In the genomic region with DNA sequence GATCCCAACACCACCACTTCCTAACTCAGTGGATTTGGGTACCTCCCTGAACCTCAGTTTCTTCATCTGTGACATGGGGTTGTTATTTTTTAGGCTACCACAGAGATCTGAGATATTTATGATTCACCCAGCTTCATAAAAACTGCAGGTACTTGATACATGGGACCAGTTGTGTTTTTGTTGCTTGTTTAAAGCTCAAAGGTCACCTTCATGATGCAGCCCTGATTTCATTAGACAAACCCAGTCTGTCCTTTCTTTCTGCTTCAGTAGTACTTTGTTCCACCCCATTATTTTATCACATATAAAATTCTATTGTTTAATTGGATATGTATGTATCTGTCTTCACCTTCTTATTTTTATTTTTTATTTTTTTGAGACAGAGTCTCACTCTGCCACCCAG, we compare ENCODE assay signal across 23 cellular contexts. TPM values are rescaled to one million over a fixed set of nuclear protein-coding genes. Genes with fewer than 3 reads are reported as not detected.
DNase-seq lines count a peak whose midpoint lies in the region; ATAC-seq, FAIRE-seq and TF ChIP-seq lines count a peak whose summit lies in the region.
"Had no signal": no experiment of that assay in that cellular context is flagged by ENCODE, and none has a peak within 500 bp of the region (broad histone marks: within the 10 kb centered on the region; RNA-seq: fewer than 3 reads in every experiment).

No MANE protein-coding gene starts in this region.

- H3K4me3 ChIP-seq in liver (ENCODE audit: low read depth in 1 of 3, low read length in 3 of 3) (no peak overlapping the region), small intestine (ENCODE audit: low read depth in 1 of 2, low read length in 2 of 2) (no peak overlapping the region)
- H3K4me3 ChIP-seq: A549, BLaER1 had no signal

- H3K9ac ChIP-seq in liver (ENCODE audit: low read depth in 1 of 2, low read length in 2 of 2): no peak overlapping the region
- H3K9ac ChIP-seq: BLaER1 had no signal

- no peaks in the 10 kb centered on the region for H3K36me3 ChIP-seq in liver (ENCODE audit: control insufficient read depth in 4 of 4, insufficient read depth in 3 of 4, low read depth in 1 of 4, low read length in 3 of 4)
- H3K36me3 ChIP-seq in small intestine (ENCODE audit: control insufficient read depth in 2 of 2, insufficient read depth in 2 of 2, low read length in 2 of 2): no peaks in the 10 kb centered on the region
- H3K36me3 ChIP-seq: BE2C, BLaER1 had no signal

- H3K9me3 ChIP-seq in liver (ENCODE audit: control insufficient read depth in 4 of 4, low read length in 3 of 4) (no peaks in the 10 kb centered on the region), small intestine (ENCODE audit: control insufficient read depth, low read depth) (no peaks in the 10 kb centered on the region)
- H3K9me3 ChIP-seq: A549, BE2C, BLaER1, Caco-2 had no signal

- ATAC-seq in left lobe of liver (peak; percentile 83), HG03378 (IDR thresholded peaks at IDR 0.05; ENCODE audit: unreplicated experiment) (no peak)
- ATAC-seq: A549 had no signal

- H3K4me1 ChIP-seq in liver (ENCODE audit: control insufficient read depth in 4 of 4, insufficient read depth in 4 of 4, low read length in 3 of 4) (peaks cover 0 to 3% (median 0%) of the 10 kb centered on the region in 4 donors), small intestine (ENCODE audit: control insufficient read depth in 2 of 2, insufficient read depth in 1 of 2, low read depth in 1 of 2, low read length in 1 of 2) (no peaks in the 10 kb centered on the region)
- H3K4me1 ChIP-seq: A549, BE2C, BLaER1, Caco-2 had no signal

- no peaks in the 10 kb centered on the region for H3K27me3 ChIP-seq in liver (ENCODE audit: control insufficient read depth in 4 of 4, insufficient read depth in 4 of 4, low read length in 3 of 4)
- no peaks in the 10 kb centered on the region for H3K27me3 ChIP-seq in small intestine (ENCODE audit: control insufficient read depth in 2 of 2, insufficient read depth in 2 of 2, low read length in 2 of 2)
- H3K27me3 ChIP-seq: BE2C, BLaER1 had no signal

- FAIRE-seq in small intestine (lab: Jason Lieb, UNC): no peak
- FAIRE-seq: D721Med, G401.6, GM12891, GM19239 had no signal

- TF ChIP-seq CTCF in liver (IDR thresholded peaks at IDR 0.05; ENCODE audit: low read depth, low read length, missing input control): no peak

- H3K27ac ChIP-seq in liver (ENCODE audit: low read depth in 1 of 2, low read length in 2 of 2) (no peak overlapping the region), small intestine (ENCODE audit: low read depth in 1 of 2, low read length in 1 of 2) (no peak overlapping the region)
- H3K27ac ChIP-seq: 22Rv1, A549, BLaER1 had no signal

- TF ChIP-seq RAD21 in liver (IDR thresholded peaks at IDR 0.05): no peak

- DNase-seq in HuH-7 (ENCODE audit: low spot score) (peak; percentile 22), left lobe of liver (ENCODE audit: low spot score) (no peak), small intestine (peak; percentile 5), NCI-H1105 (lab: John Stamatoyannopoulos, UW) (no peak), COLO829 (ENCODE audit: low spot score) (no peak)
- DNase-seq: BE2C; C1 segment of cervical spinal cord; Caco-2; Calu3; CD4-positive, alpha-beta memory T cell; CD4-positive, CD25-positive, alpha-beta regulatory T cell; CD8-positive, alpha-beta memory T cell; DMS79 treated with DMSO at 0.1 percent for 48 hours; GF-D8 had no signal

TF ChIP-seq in liver, 16 proteins besides CTCF, POLR2A, EP300 and RAD21:
- peak; percentile 76 to 77 for TF ChIP-seq HNF4A (conservative IDR thresholded peaks at IDR 0.05)
- TF ChIP-seq JUND (IDR thresholded peaks at IDR 0.05): no peak
- TF ChIP-seq YY1 (IDR thresholded peaks at IDR 0.05): no peak
- peak; percentile 55 for TF ChIP-seq SP1 (IDR thresholded peaks at IDR 0.05)
- TF ChIP-seq, protein P1, sequence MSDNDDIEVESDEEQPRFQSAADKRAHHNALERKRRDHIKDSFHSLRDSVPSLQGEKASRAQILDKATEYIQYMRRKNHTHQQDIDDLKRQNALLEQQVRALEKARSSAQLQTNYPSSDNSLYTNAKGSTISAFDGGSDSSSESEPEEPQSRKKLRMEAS (IDR thresholded peaks at IDR 0.05): no peak
- TF ChIP-seq RXRA (IDR thresholded peaks at IDR 0.05): no peak
- peak; percentile 59 for TF ChIP-seq HNF4G (IDR thresholded peaks at IDR 0.05)
- TF ChIP-seq REST (IDR thresholded peaks at IDR 0.05): peak; percentile 14
TF ChIP-seq in liver: peak in this region for 4.

RNA-seq across cellular contexts. Expression of gene C15orf61, which starts 57.4 kb away (rescaled TPM):
- total RNA-seq in left lobe of liver (2.3 TPM), liver (1 to 10 TPM; 2.4 to 2.5 TPM)
- polyA plus RNA-seq in liver (1 to 10 TPM; 1.4 to 5.6 TPM), small intestine (1 to 10 TPM; 2.2 to 3.2 (median 2.4) TPM)

Comparison
In these comparisons a context has a peak if more than half of its experiments do, and no peak if none do; other contexts are left out.
1. DNase-seq: peak in HuH-7 (single experiment) and small intestine (single experiment); none in left lobe of liver (single experiment), NCI-H1105 (single experiment) and COLO829 (single experiment).